In the genomic region with DNA sequence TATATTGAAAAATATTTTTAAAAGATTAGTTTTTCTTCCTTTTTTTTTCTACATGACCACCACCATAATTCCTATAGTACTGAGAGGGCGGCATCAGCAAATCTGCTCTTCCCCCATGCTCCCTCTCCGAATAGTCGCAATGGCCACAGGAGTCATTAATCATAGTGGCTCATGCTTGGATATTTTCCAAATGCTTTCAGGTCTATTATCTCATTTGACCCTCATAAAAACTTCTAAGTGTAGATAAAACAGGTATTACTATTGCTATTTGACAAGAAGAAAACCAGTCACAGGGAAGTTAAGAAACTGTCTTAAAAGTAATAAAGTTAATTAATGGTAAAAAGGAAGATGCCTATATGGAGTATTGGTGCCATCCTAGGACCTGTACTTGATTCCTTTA, we compare ENCODE assay signal across 7 cellular contexts.
"Had no signal": no experiment of that assay in that cellular context is flagged by ENCODE, and none has a peak within 500 bp of the region (broad histone marks: within the 10 kb centered on the region; RNA-seq: fewer than 3 reads in every experiment).

No MANE protein-coding gene starts in this region.

- FAIRE-seq: H1, H54, HTR-8/SVneo had no signal

- H3K27ac Mint-ChIP-seq: GM23338 had no signal

- H3K4me3 Mint-ChIP-seq: GM23338, H9 had no signal

- H3K4me1 Mint-ChIP-seq: GM23338 had no signal

- H3K4me3 ChIP-seq: GM23338 had no signal

- DNase-seq: H9, HCEC 1CT, IMR-90 had no signal
